In the genomic region with DNA sequence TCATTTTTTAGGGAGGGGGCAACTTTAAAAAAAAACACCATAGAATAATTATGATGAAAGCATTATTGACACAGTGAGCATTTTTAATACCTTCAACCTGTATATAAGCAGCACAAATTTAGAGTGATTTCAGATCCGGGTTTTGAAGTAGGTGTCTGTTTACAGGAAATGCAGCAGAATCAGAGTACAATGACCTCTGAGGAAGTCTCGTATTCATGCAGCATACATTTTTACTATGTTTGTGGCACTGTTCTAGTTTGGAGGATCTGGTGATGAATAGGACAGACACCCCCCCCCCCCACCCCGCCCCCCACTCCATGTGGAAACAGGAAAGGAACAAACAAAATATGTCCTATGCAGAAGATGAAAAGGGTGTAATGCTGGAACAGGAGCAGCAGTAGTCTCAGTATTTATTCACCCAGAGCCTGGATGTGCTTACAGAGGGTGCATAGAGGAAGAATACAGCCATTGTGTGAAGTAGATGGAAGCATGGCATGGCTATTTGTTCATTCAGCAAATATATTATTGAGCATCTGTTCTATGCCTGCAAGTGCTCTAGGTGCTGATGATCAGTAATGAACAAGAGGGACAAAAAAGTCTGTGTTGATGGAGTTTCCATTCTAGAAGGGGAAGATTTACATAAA, we compare ENCODE assay signal across 8 cellular contexts. TPM values are rescaled to one million over a fixed set of nuclear protein-coding genes. Genes with fewer than 3 reads are reported as not detected.
DNase-seq lines count a peak whose midpoint lies in the region; ATAC-seq lines count a peak whose summit lies in the region.

No MANE protein-coding gene starts in this region.

- H3K36me3 ChIP-seq in CD8-positive, alpha-beta memory T cell (ENCODE audit: insufficient read depth, low read length), result no peaks in the 10 kb centered on the region
- H3K36me3 ChIP-seq in mesenchymal stem cell (ENCODE audit: control insufficient read depth in 1 of 2, insufficient read depth in 2 of 2, low read depth in 1 of 2, low read length in 2 of 2), result no peaks in the 10 kb centered on the region
- no peaks in the 10 kb centered on the region for H3K36me3 ChIP-seq in mesendoderm (ENCODE audit: control insufficient read depth, insufficient read depth, low read length)

- no peak for ATAC-seq in activated CD8-positive, alpha-beta T cell treated with anti-CD3 and anti-CD28 coated beads, Interleukin-2, amount 10 ng/mL, durations not matched to agents 7 days and 5 days
- ATAC-seq in HG02981 (IDR thresholded peaks at IDR 0.05; ENCODE audit: unreplicated experiment), result no peak

- H3K14ac ChIP-seq in mesenchymal stem cell (ENCODE audit: low read length in 2 of 2), result no peak overlapping the region

- H3K79me2 ChIP-seq in mesendoderm (ENCODE audit: control insufficient read depth, insufficient read depth, low read length), result peaks cover 38% of the 10 kb centered on the region

- no peaks in the 10 kb centered on the region for H3K27me3 ChIP-seq in CD8-positive, alpha-beta memory T cell (ENCODE audit: insufficient read depth, low read length, poor library complexity, severe bottlenecking)
- H3K27me3 ChIP-seq in mesenchymal stem cell (ENCODE audit: control insufficient read depth in 1 of 2, insufficient read depth in 1 of 2, low read length in 2 of 2) (no peaks in the 10 kb centered on the region), mesendoderm (ENCODE audit: insufficient read depth, low read length, poor library complexity) (no peaks in the 10 kb centered on the region)

- DNase-seq in CD8-positive, alpha-beta memory T cell, result no peak
- DNase-seq in HCEC 1CT (peak; percentile 37), mesenchymal stem cell (peak; percentile 20), ecto neural progenitor cell (ENCODE audit: low spot score) (no peak), mesendoderm (no peak), mesenteric fat pad (ENCODE audit: low spot score) (no peak)
- no peak for DNase-seq in activated CD8-positive, alpha-beta T cell treated with anti-CD3 and anti-CD28 coated beads, Interleukin-2, amount 10 ng/mL, durations not matched to agents 7 days and 5 days

- H3K23ac ChIP-seq in mesenchymal stem cell (ENCODE audit: low read length in 2 of 2) (no peak overlapping the region), mesendoderm (ENCODE audit: low read length) (no peak overlapping the region)

- no peak overlapping the region for H3K27ac ChIP-seq in CD8-positive, alpha-beta memory T cell (ENCODE audit: low read depth, low read length)
- no peak overlapping the region for H3K27ac ChIP-seq in mesenchymal stem cell (ENCODE audit: low read length, poor library complexity, severe bottlenecking)
- no peak overlapping the region for H3K27ac ChIP-seq in mesendoderm (ENCODE audit: low read depth, low read length)

- no peaks in the 10 kb centered on the region for H3K9me3 ChIP-seq in CD8-positive, alpha-beta memory T cell (ENCODE audit: low read length)
- H3K9me3 ChIP-seq in mesenchymal stem cell (ENCODE audit: control insufficient read depth, low read length), result no peaks in the 10 kb centered on the region

- no peak overlapping the region for H4K5ac ChIP-seq in mesendoderm (ENCODE audit: low read length)

- POLR2A ChIA-PET in CD8-positive, alpha-beta memory T cell (lab: Charles Lee), result interaction anchor here (0.6 to 1.1 kb wide), 2 partner anchors 10 to 19 kb away, joined by 3 to 9 read pairs; a partner anchor contains a TSS
- POLR2A ChIA-PET in activated CD8-positive, alpha-beta T cell treated with anti-CD3 and anti-CD28 coated beads, Interleukin-2, amount 10 ng/mL, durations not matched to agents 7 days and 5 days (lab: Charles Lee), result interaction anchor here (1.3 kb wide), 1 partner anchor 20 kb away, joined by 3 read pairs; a partner anchor contains a TSS

- no peak overlapping the region for H2BK12ac ChIP-seq in mesenchymal stem cell (ENCODE audit: low read length in 2 of 2)

- H3K36me3 Mint-ChIP-seq in CD8-positive, alpha-beta memory T cell, result no peaks in the 10 kb centered on the region
- H3K36me3 Mint-ChIP-seq in activated CD8-positive, alpha-beta T cell treated with anti-CD3 and anti-CD28 coated beads, Interleukin-2, amount 10 ng/mL, durations not matched to agents 7 days and 5 days (ENCODE audit: low read depth), result peaks cover 12% of the 10 kb centered on the region

- no peak overlapping the region for H2BK120ac ChIP-seq in mesenchymal stem cell (ENCODE audit: low read depth, low read length)
- H2BK120ac ChIP-seq in mesendoderm (ENCODE audit: low read depth, low read length), result no peak overlapping the region

- CTCF ChIA-PET in CD8-positive, alpha-beta memory T cell (lab: Charles Lee), result interaction anchor here (1.1 kb wide), 1 partner anchor 9 kb away, joined by 3 read pairs; no protein-coding TSS in a partner anchor
- CTCF ChIA-PET in activated CD8-positive, alpha-beta T cell treated with anti-CD3 and anti-CD28 coated beads, Interleukin-2, amount 10 ng/mL, durations not matched to agents 7 days and 5 days (lab: Charles Lee), result interaction anchor here (0.6 kb wide), 1 partner anchor 174 kb away, joined by 3 read pairs; no protein-coding TSS in a partner anchor

- H2BK5ac ChIP-seq in mesenchymal stem cell (ENCODE audit: low read depth, low read length, poor library complexity, severe bottlenecking), result no peak overlapping the region
- no peak overlapping the region for H2BK5ac ChIP-seq in mesendoderm (ENCODE audit: low read length)

- no peak overlapping the region for H3K18ac ChIP-seq in mesenchymal stem cell (ENCODE audit: low read depth in 1 of 2, low read length in 2 of 2)
- no peak overlapping the region for H3K18ac ChIP-seq in mesendoderm (ENCODE audit: low read length)

- H3K9ac ChIP-seq in mesenchymal stem cell (ENCODE audit: low read length) (no peak overlapping the region), mesendoderm (ENCODE audit: low read length) (no peak overlapping the region)

- peak overlapping the region; percentile 32 to 79 (median 72) for H3K4me3 Mint-ChIP-seq in CD8-positive, alpha-beta memory T cell
- no peak overlapping the region for H3K4me3 Mint-ChIP-seq in activated CD8-positive, alpha-beta T cell treated with anti-CD3 and anti-CD28 coated beads, Interleukin-2, amount 10 ng/mL, durations not matched to agents 7 days and 5 days

- no peak overlapping the region for H4K91ac ChIP-seq in mesenchymal stem cell (ENCODE audit: low read length)

- no peak overlapping the region for H3K4me3 ChIP-seq in CD8-positive, alpha-beta memory T cell (ENCODE audit: low read length)
- H3K4me3 ChIP-seq in mesenchymal stem cell (ENCODE audit: insufficient read depth in 1 of 2, low read depth in 1 of 2, low read length in 2 of 2), result no peak overlapping the region
- no peak overlapping the region for H3K4me3 ChIP-seq in mesendoderm (ENCODE audit: low read length)

- peak overlapping the region; percentile 65 to 95 (median 88) for H3K27ac Mint-ChIP-seq in CD8-positive, alpha-beta memory T cell
- peak overlapping the region; percentile 37 for H3K27ac Mint-ChIP-seq in activated CD8-positive, alpha-beta T cell treated with anti-CD3 and anti-CD28 coated beads, Interleukin-2, amount 10 ng/mL, durations not matched to agents 7 days and 5 days

- H3K4me1 Mint-ChIP-seq in CD8-positive, alpha-beta memory T cell, result peaks cover 41 to 46% (median 43%) of the 10 kb centered on the region in 3 donors
- peaks cover 25% of the 10 kb centered on the region for H3K4me1 Mint-ChIP-seq in activated CD8-positive, alpha-beta T cell treated with anti-CD3 and anti-CD28 coated beads, Interleukin-2, amount 10 ng/mL, durations not matched to agents 7 days and 5 days (ENCODE audit: low read depth)

- peaks cover 52% of the 10 kb centered on the region for H3K4me1 ChIP-seq in CD8-positive, alpha-beta memory T cell (ENCODE audit: insufficient read depth, low read length)
- peaks cover 2% of the 10 kb centered on the region for H3K4me1 ChIP-seq in mesenchymal stem cell (ENCODE audit: control insufficient read depth, insufficient read depth, low read depth, low read length)
- peaks cover 4% of the 10 kb centered on the region for H3K4me1 ChIP-seq in mesendoderm (ENCODE audit: control insufficient read depth, low read depth, low read length)

- no peak overlapping the region for H2AK5ac ChIP-seq in mesenchymal stem cell (ENCODE audit: low read length, severe bottlenecking)
- no peak overlapping the region for H2AK5ac ChIP-seq in mesendoderm (ENCODE audit: low read length)

- no peak overlapping the region for H3K56ac ChIP-seq in mesendoderm (ENCODE audit: low read length)

- H2BK15ac ChIP-seq in mesenchymal stem cell (ENCODE audit: low read depth, poor library complexity, severe bottlenecking), result no peak overlapping the region
- H2BK15ac ChIP-seq in mesendoderm (replicated peaks; ENCODE audit: low read depth), result no peak overlapping the region

- H3K4me2 ChIP-seq in mesenchymal stem cell (ENCODE audit: low read length, poor library complexity, severe bottlenecking), result no peak overlapping the region
- no peak overlapping the region for H3K4me2 ChIP-seq in mesendoderm (ENCODE audit: low read length)

- H3K9me3 Mint-ChIP-seq in CD8-positive, alpha-beta memory T cell, result no peaks in the 10 kb centered on the region
- no peaks in the 10 kb centered on the region for H3K9me3 Mint-ChIP-seq in activated CD8-positive, alpha-beta T cell treated with anti-CD3 and anti-CD28 coated beads, Interleukin-2, amount 10 ng/mL, durations not matched to agents 7 days and 5 days (ENCODE audit: insufficient read depth)

- no peak overlapping the region for H2AFZ ChIP-seq in mesenchymal stem cell (ENCODE audit: low read depth, low read length)

- H3K4ac ChIP-seq in mesenchymal stem cell (ENCODE audit: low read depth in 1 of 2, low read length in 2 of 2) (no peak overlapping the region), mesendoderm (ENCODE audit: low read depth, low read length) (no peak overlapping the region)

- no peaks in the 10 kb centered on the region for H3K79me1 ChIP-seq in mesenchymal stem cell (replicated peaks; ENCODE audit: low read length, poor library complexity, severe bottlenecking)
- H3K79me1 ChIP-seq in mesendoderm (ENCODE audit: low read length), result peaks cover 21% of the 10 kb centered on the region

- H4K8ac ChIP-seq in mesenchymal stem cell (ENCODE audit: low read length) (no peak overlapping the region), mesendoderm (ENCODE audit: low read depth, low read length) (no peak overlapping the region)

- no CpG with 5 or more reads among the region's 3 CpGs for WGBS in mesenchymal stem cell
- no CpG with 5 or more reads among the region's 3 CpGs for WGBS in mesendoderm (ENCODE audit: extremely low coverage, insufficient coverage, low lambda C conversion rate)

- no peaks in the 10 kb centered on the region for H3K27me3 Mint-ChIP-seq in CD8-positive, alpha-beta memory T cell
- no peaks in the 10 kb centered on the region for H3K27me3 Mint-ChIP-seq in activated CD8-positive, alpha-beta T cell treated with anti-CD3 and anti-CD28 coated beads, Interleukin-2, amount 10 ng/mL, durations not matched to agents 7 days and 5 days (ENCODE audit: low read depth)

RNA-seq across cellular contexts. Expression of a gene that starts 19.7 kb away (rescaled TPM):
- 10 to 100 TPM; 36.6 to 40.3 TPM for total RNA-seq in CD8-positive, alpha-beta memory T cell
- polyA plus RNA-seq in CD8-positive, alpha-beta memory T cell, result 31.5 TPM
- total RNA-seq in activated CD8-positive, alpha-beta T cell treated with anti-CD3 and anti-CD28 coated beads, Interleukin-2, amount 10 ng/mL, durations not matched to agents 7 days and 5 days, result 10 to 100 TPM; 34.5 to 36.8 TPM
- 27.2 TPM for polyA plus RNA-seq in mesenchymal stem cell (2013, experiment 1 of 2)
- polyA plus RNA-seq in mesenchymal stem cell (2013, experiment 2 of 2), result 28.8 TPM
- 36.0 TPM for polyA plus RNA-seq in mesendoderm (2013, experiment 1 of 2)
- 35.9 TPM for polyA plus RNA-seq in mesendoderm (2013, experiment 2 of 2)
- total RNA-seq in mesenteric fat pad, result 51.5 TPM

Comparison
In these comparisons a context has a peak if more than half of its experiments do, and no peak if none do; other contexts are left out.
1. DNase-seq: peak in HCEC 1CT (single experiment) and mesenchymal stem cell (single experiment); none in CD8-positive, alpha-beta memory T cell (0 of 5), activated CD8-positive, alpha-beta T cell treated with anti-CD3 and anti-CD28 coated beads, Interleukin-2, amount 10 ng/mL, durations not matched to agents 7 days and 5 days (single experiment), ecto neural progenitor cell (single experiment), mesendoderm (single experiment) and mesenteric fat pad (single experiment).